In the genomic region with DNA sequence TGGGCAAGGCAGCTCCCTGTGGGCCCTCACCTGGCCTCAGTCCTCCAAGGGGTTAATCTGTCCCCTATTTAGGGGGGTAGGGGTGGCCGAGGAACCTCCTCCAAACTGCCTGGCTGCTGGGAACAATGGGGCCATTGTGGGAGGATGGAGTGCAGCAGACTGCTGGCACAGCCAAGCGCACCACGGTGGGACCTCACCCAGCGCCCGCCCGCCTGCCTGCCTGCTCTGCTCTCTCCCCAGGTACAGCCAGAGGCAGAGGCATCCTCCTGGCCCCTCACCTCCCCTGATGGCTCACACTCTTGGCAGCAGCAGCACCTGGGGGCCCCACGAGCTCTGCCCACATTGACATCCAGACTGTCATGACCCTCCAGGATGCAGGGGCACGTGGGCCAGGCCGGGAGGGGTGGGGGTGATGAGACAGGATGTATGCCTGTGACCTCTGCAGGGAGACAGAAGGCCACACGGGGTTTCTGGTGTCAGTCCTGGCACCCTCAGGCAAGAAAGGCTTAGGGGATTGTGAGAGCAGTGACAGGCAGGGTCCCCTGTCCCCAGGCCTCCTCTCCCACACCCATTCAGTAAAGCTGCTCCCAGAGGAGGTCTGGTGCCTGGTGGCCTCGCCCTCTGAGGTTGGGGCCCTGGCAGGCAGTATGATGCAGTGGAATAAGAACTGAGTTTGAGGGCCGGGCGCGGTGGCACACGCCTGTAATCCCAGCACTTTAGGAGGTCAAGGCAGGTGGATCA, we compare ENCODE assay signal across 9 cellular contexts. TPM values are rescaled to one million over a fixed set of nuclear protein-coding genes. Genes with fewer than 3 reads are reported as not detected.
DNase-seq lines count a peak whose midpoint lies in the region; ATAC-seq, FAIRE-seq and TF ChIP-seq lines count a peak whose summit lies in the region.
"Had no signal": no experiment of that assay in that cellular context is flagged by ENCODE, and none has a peak within 500 bp of the region (broad histone marks: within the 10 kb centered on the region; RNA-seq: fewer than 3 reads in every experiment).

No MANE protein-coding gene starts in this region.

- H3K9ac ChIP-seq in adipocyte (ENCODE audit: low read length) = peak overlapping the region; percentile 100

- H3K4me2 ChIP-seq in PC-9 = peak overlapping the region; percentile 98

- H4K20me1 ChIP-seq in PC-9 (ENCODE audit: insufficient read depth) = no peaks in the 10 kb centered on the region

- ATAC-seq in left lung (no peak), HG03354 (IDR thresholded peaks at IDR 0.05; ENCODE audit: poor library complexity, severe bottlenecking, unreplicated experiment) (no peak), HG03378 (IDR thresholded peaks at IDR 0.05; ENCODE audit: unreplicated experiment) (no peak)

- TF ChIP-seq CTCF in PC-9 (conservative IDR thresholded peaks at IDR 0.05) = no peak
- no peak for TF ChIP-seq CTCF in left lung (IDR thresholded peaks at IDR 0.05)

- BruUV-seq in PC-9 (replicated peaks; lab: Mats Ljungman, UMichigan) = no TSS peak

- H3F3A ChIP-seq in PC-9 (ENCODE audit: insufficient read depth, low read depth) = peaks cover 81% of the 10 kb centered on the region

- DNase-seq in GM18507 (ENCODE audit: extremely low spot score, insufficient read length, low read depth) (no peak), PC-9 (peak; percentile 66 to 75), adipocyte (ENCODE audit: low read depth) (no peak), left lung (peak in 1 of 2 donors; percentile 82), GM19240 (ENCODE audit: insufficient read length, low spot score) (no peak)
- peak; percentile 54 for DNase-seq in stimulated activated naive CD4-positive, alpha-beta T cell treated with Interleukin-2 at 50 U/mL for 16 hours (lab: John Stamatoyannopoulos, UW)

- H3K79me2 ChIP-seq in PC-9 (ENCODE audit: low read depth) = peaks cover 81% of the 10 kb centered on the region

- CTCF ChIA-PET in PC-9 (lab: Charles Lee) = interaction anchor here (0.6 to 1.8 kb wide), 2 partner anchors 14 kb away, joined by 3 to 7 read pairs; no protein-coding TSS in a partner anchor

- H3K9me3 ChIP-seq in PC-9 (ENCODE audit: insufficient read depth, low read depth) (no peaks in the 10 kb centered on the region), adipocyte (ENCODE audit: control insufficient read depth, low read length) (no peaks in the 10 kb centered on the region), left lung (no peaks in the 10 kb centered on the region)

- peak; percentile 69 for FAIRE-seq in GM18507 (lab: Jason Lieb, UNC)

- H3K4me1 ChIP-seq in PC-9 (replicated peaks; ENCODE audit: insufficient read depth) (peaks cover 87% of the 10 kb centered on the region), adipocyte (ENCODE audit: control insufficient read depth, insufficient read depth, low read length) (peaks cover 89% of the 10 kb centered on the region), left lung (peaks cover 96 to 97% of the 10 kb centered on the region in 2 donors)

- H2AFZ ChIP-seq in PC-9 = no peak overlapping the region

- H3K27me3 ChIP-seq in PC-9 (ENCODE audit: insufficient read depth, low read depth) = no peaks in the 10 kb centered on the region
- no peaks in the 10 kb centered on the region for H3K27me3 ChIP-seq in adipocyte (replicated peaks; ENCODE audit: control insufficient read depth, insufficient read depth, low read length)
- H3K27me3 ChIP-seq in left lung = peaks cover 0 to 11% of the 10 kb centered on the region in 2 donors

- H3K4me3 ChIP-seq in PC-9 (peak overlapping the region; percentile 50), adipocyte (ENCODE audit: low read length) (no peak overlapping the region), left lung (peak overlapping the region in 1 of 2 donors; percentile 6)

- H3K27ac ChIP-seq in PC-9 (peak overlapping the region; percentile 96), left lung (peak overlapping the region; percentile 82 to 95)

- no peaks in the 10 kb centered on the region for H3K9me2 ChIP-seq in PC-9 (ENCODE audit: insufficient read depth)

- H3K36me3 ChIP-seq in PC-9 (ENCODE audit: low read depth) (no peaks in the 10 kb centered on the region), adipocyte (ENCODE audit: control insufficient read depth, insufficient read depth, low read length, severe bottlenecking) (no peaks in the 10 kb centered on the region), left lung (no peaks in the 10 kb centered on the region)

- intact Hi-C loops in PC-9 (cut with micrococcal nuclease; ENCODE audit: unreplicated experiment) (loop anchor here (5.0 kb wide), 1 partner anchor 403 kb away; a partner anchor contains a TSS), left lung (cut with DNase I) (no loop called here)

- POLR2A ChIA-PET in PC-9 (lab: Charles Lee; ENCODE audit: unreplicated experiment) = interaction anchor here (0.5 to 0.7 kb wide), 6 partner anchors 10 to 187 kb away, joined by 4 to 10 read pairs (median 6); a partner anchor contains a TSS

RNA-seq across cellular contexts. Expression of a gene that starts 11.4 kb away (rescaled TPM):
- total RNA-seq in PC-9 (2021) (75.9 and 108 TPM in 2 replicates), left lung (10 to 100 TPM; 79.4 to 88.9 TPM)

RNA-seq across cellular contexts. Expression of a gene that starts 30.7 kb away (rescaled TPM):
- not detected in 2 replicates for total RNA-seq in PC-9 (2021)
- under 1 TPM in 1 of 2 donors, not detected in 1; 0.10 TPM for total RNA-seq in left lung

RNA-seq across cellular contexts. Expression of a gene that starts 41.8 kb away (rescaled TPM):
- 17.1 and 23.2 TPM in 2 replicates for total RNA-seq in PC-9 (2021)
- not detected for total RNA-seq in left lung
- total RNA-seq: NCI-H460 had no signal

RNA-seq across cellular contexts. Expression of a gene that starts 57.2 kb away (rescaled TPM):
- total RNA-seq in PC-9 (2021) (not detected in 2 replicates), left lung (not detected)
- total RNA-seq: NCI-H460 had no signal

Comparison
In these comparisons a context has a peak if more than half of its experiments do, and no peak if none do; other contexts are left out.
1. DNase-seq: peak in PC-9 (2 of 2) and stimulated activated naive CD4-positive, alpha-beta T cell treated with Interleukin-2 at 50 U/mL for 16 hours (single experiment); none in GM18507 (single experiment), adipocyte (single experiment) and GM19240 (single experiment).
2. RNA of a gene that starts 41.8 kb away (total RNA-seq): 17.1 to 23.2 TPM in PC-9; not detected in left lung; every median in the first group is over 10 times any median in the second.